11 cellular contexts compared by ENCODE assay signal in genomic region chrX:30193910-30194309, GRCh38. TPM values are rescaled to one million over a fixed set of nuclear protein-coding genes. Genes with fewer than 3 reads are reported as not detected.
"Had no signal": no experiment of that assay in that cellular context is flagged by ENCODE, and none has a peak within 500 bp of the region (broad histone marks: within the 10 kb centered on the region; RNA-seq: fewer than 3 reads in every experiment).

No MANE protein-coding gene starts in this region.

RNA-seq across cellular contexts. Expression of gene MAGEB2, which starts 21.5 kb away (rescaled TPM):
- total RNA-seq: OCI-LY7, PC-3, PC-9, Peyer's patch, Right ventricle myocardium inferior, Right ventricle myocardium superior, SJSA1 had no signal

RNA-seq across cellular contexts. Expression of gene MAGEB3, which starts 36.5 kb away (rescaled TPM):
- total RNA-seq: OCI-LY7, PC-3, PC-9, Peyer's patch, Right ventricle myocardium inferior, Right ventricle myocardium superior, RPMI7951, SJCRH30, SJSA1, SK-MEL-5 had no signal
- polyA plus RNA-seq: SK-N-SH had no signal

RNA-seq across cellular contexts. Expression of gene MAGEB4, which starts 47.9 kb away (rescaled TPM):
- total RNA-seq: OCI-LY7, PC-3, PC-9, Peyer's patch, Right ventricle myocardium inferior, Right ventricle myocardium superior, RPMI7951, SJCRH30, SJSA1, SK-MEL-5 had no signal
- polyA plus RNA-seq: SK-N-SH had no signal

RNA-seq across cellular contexts. Expression of gene MAGEB1, which starts 53.0 kb away (rescaled TPM):
- total RNA-seq: OCI-LY7, PC-3, PC-9, Peyer's patch, Right ventricle myocardium inferior, Right ventricle myocardium superior, SJSA1, SK-MEL-5 had no signal
